Comparison of ENCODE assay signal across 11 cellular contexts in the genomic region with DNA sequence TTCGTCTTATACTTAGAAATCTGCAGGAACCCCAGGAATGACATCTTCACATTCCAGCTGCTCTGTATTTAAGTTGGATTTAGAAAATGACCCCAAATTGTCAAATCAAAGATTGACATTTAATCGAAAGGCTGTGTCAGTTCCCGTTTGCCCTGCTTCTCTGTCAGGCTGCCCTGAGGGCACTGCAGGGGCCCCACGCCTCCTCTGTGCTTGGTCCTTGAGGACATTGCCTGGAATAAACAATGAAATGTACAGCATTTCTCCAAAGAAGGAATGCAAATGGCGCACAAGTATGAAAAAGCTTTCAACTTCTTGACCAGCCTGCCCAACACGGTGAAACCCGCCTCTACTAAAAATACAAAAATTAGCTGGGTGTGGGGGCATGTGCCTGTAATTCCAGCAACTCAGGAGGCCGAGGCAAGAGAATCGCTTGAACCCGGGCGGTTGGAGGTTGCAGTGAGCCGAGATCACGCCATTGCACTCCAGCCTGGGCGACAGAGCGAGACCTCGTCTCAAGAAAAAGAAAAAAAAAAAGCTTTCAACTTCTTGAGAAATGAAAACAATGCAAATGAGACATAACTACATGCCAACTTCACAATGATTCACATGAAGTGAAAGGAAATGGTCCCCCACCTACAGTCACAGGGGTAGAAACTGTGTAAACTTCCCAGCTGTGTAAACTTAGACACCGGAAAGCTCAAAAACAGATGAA. TPM values are rescaled to one million over a fixed set of nuclear protein-coding genes. Genes with fewer than 3 reads are reported as not detected.
A peak's percentile ranks its signal among the peaks of the same experiment; 100 is the strongest.
DNase-seq lines count a peak whose midpoint lies in the region; ATAC-seq and TF ChIP-seq lines count a peak whose summit lies in the region.
"Had no signal": no experiment of that assay in that cellular context is flagged by ENCODE, and none has a peak within 500 bp of the region (broad histone marks: within the 10 kb centered on the region; RNA-seq: fewer than 3 reads in every experiment).

No MANE protein-coding gene starts in this region.

- H3K4me2 ChIP-seq in BLaER1 (peak overlapping the region; percentile 81), GM23338 (no peak overlapping the region)

- POLR2A ChIA-PET in activated naive CD8-positive, alpha-beta T cell treated with anti-CD3 and anti-CD28 coated beads, Interleukin-2, amount 10 ng/mL, durations not matched to agents 7 days and 5 days (lab: Charles Lee), result interaction anchor here (0.9 to 3.3 kb wide), 5 partner anchors 10 to 49 kb away, joined by 3 to 53 read pairs (median 4); partner anchors contain the start of gene UBASH3A

- H4K20me1 ChIP-seq in BLaER1 (no peaks in the 10 kb centered on the region), GM23338 (replicated peaks; ENCODE audit: insufficient read depth) (no peaks in the 10 kb centered on the region)

- no peaks in the 10 kb centered on the region for H3K9me2 ChIP-seq in GM23338 (ENCODE audit: insufficient read depth)

- H3K27me3 ChIP-seq in BLaER1 (no peaks in the 10 kb centered on the region), GM23338 (ENCODE audit: insufficient read depth) (no peaks in the 10 kb centered on the region)

- no peaks in the 10 kb centered on the region for H3K9me3 ChIP-seq in BLaER1
- H3K9me3 ChIP-seq: Caco-2 had no signal

- no peak overlapping the region for H2AFZ ChIP-seq in GM23338

- no peak for TF ChIP-seq CTCF in GM23338 (conservative IDR thresholded peaks at IDR 0.05; ENCODE audit: low read depth in 2 of 2)

- H3K36me3 Mint-ChIP-seq in activated naive CD8-positive, alpha-beta T cell treated with anti-CD3 and anti-CD28 coated beads, Interleukin-2, amount 10 ng/mL, durations not matched to agents 7 days and 5 days, result peaks cover 10% of the 10 kb centered on the region
- H3K36me3 Mint-ChIP-seq in GM23338 (ENCODE audit: low read depth), result peaks cover 8% of the 10 kb centered on the region; the same call in 1 of the 3 replicates

- DNase-seq in activated naive CD8-positive, alpha-beta T cell treated with anti-CD3 and anti-CD28 coated beads, Interleukin-2, amount 10 ng/mL, durations not matched to agents 7 days and 5 days, result no peak
- DNase-seq in NCI-H187 treated with DMSO at 0.1 percent for 48 hours (lab: John Stamatoyannopoulos, UW) (no peak), DMS53 (lab: John Stamatoyannopoulos, UW) (no peak), NCI-H526 (lab: John Stamatoyannopoulos, UW) (no peak), GM23338 (ENCODE audit: low spot score) (no peak)
- DNase-seq: mammary epithelial cell, NCI-H446 treated with DMSO at 0.1 percent for 48 hours had no signal

- H3K4me3 Mint-ChIP-seq in activated naive CD8-positive, alpha-beta T cell treated with anti-CD3 and anti-CD28 coated beads, Interleukin-2, amount 10 ng/mL, durations not matched to agents 7 days and 5 days, result peak overlapping the region; percentile 71
- no peak overlapping the region for H3K4me3 Mint-ChIP-seq in GM23338

- H3K27me3 Mint-ChIP-seq in activated naive CD8-positive, alpha-beta T cell treated with anti-CD3 and anti-CD28 coated beads, Interleukin-2, amount 10 ng/mL, durations not matched to agents 7 days and 5 days, result no peaks in the 10 kb centered on the region
- peaks cover 10% of the 10 kb centered on the region for H3K27me3 Mint-ChIP-seq in GM23338 (ENCODE audit: insufficient read depth, low read depth, poor library complexity)

- H3K27ac ChIP-seq in BLaER1, result peak overlapping the region; percentile 53
- no peak overlapping the region for H3K27ac ChIP-seq in GM23338 (ENCODE audit: low read depth)

- H3K4me1 ChIP-seq in BLaER1 (peaks cover 97% of the 10 kb centered on the region), GM23338 (ENCODE audit: insufficient read depth) (peaks cover 6% of the 10 kb centered on the region)

- H3K79me2 ChIP-seq in GM23338 (replicated peaks; ENCODE audit: insufficient read depth), result no peaks in the 10 kb centered on the region

- peaks cover 43% of the 10 kb centered on the region for H3K4me1 Mint-ChIP-seq in activated naive CD8-positive, alpha-beta T cell treated with anti-CD3 and anti-CD28 coated beads, Interleukin-2, amount 10 ng/mL, durations not matched to agents 7 days and 5 days
- peaks cover 20% of the 10 kb centered on the region for H3K4me1 Mint-ChIP-seq in GM23338

- H3F3A ChIP-seq in GM23338 (replicated peaks; ENCODE audit: low read depth), result peaks cover 5% of the 10 kb centered on the region; the same call in 1 of the 2 replicates

- H3K36me3 ChIP-seq in BLaER1 (no peaks in the 10 kb centered on the region; the same call in 1 of the 2 replicates), GM23338 (ENCODE audit: insufficient read depth) (no peaks in the 10 kb centered on the region)

- no peak overlapping the region for H3K9ac ChIP-seq in BLaER1

- H3K27ac Mint-ChIP-seq in activated naive CD8-positive, alpha-beta T cell treated with anti-CD3 and anti-CD28 coated beads, Interleukin-2, amount 10 ng/mL, durations not matched to agents 7 days and 5 days, result peak overlapping the region; percentile 85
- H3K27ac Mint-ChIP-seq in GM23338, result no peak overlapping the region

- H3K9me3 Mint-ChIP-seq in activated naive CD8-positive, alpha-beta T cell treated with anti-CD3 and anti-CD28 coated beads, Interleukin-2, amount 10 ng/mL, durations not matched to agents 7 days and 5 days, result no peaks in the 10 kb centered on the region
- H3K9me3 Mint-ChIP-seq in GM23338, result peaks cover 6% of the 10 kb centered on the region; the same call in 2 of the 3 replicates

- ATAC-seq in GM18873 (IDR thresholded peaks at IDR 0.05; ENCODE audit: low FRiP score, unreplicated experiment) (peak; percentile 71), HG03060 (IDR thresholded peaks at IDR 0.05; ENCODE audit: low read depth, unreplicated experiment) (peak; percentile 73), GM23338 (no peak)
- peak; percentile 78 for ATAC-seq in activated naive CD8-positive, alpha-beta T cell treated with anti-CD3 and anti-CD28 coated beads, Interleukin-2, amount 10 ng/mL, durations not matched to agents 7 days and 5 days (ENCODE audit: low read depth)

- H3K4me3 ChIP-seq in BLaER1, result no peak overlapping the region
- H3K4me3 ChIP-seq in GM23338, result no peak overlapping the region

TF ChIP-seq in GM23338, 12 proteins besides CTCF, POLR2A, EP300 and RAD21 (continues in another document):
- TF ChIP-seq NANOG (IDR thresholded peaks at IDR 0.05; ENCODE audit: borderline replicate concordance) (no peak), STAT1 (IDR thresholded peaks at IDR 0.05; ENCODE audit: unreplicated experiment) (no peak), EZH2phosphoT487 (IDR thresholded peaks at IDR 0.05; ENCODE audit: unreplicated experiment) (no peak), ETS1 (IDR thresholded peaks at IDR 0.05) (no peak)

RNA-seq across cellular contexts. Expression of gene TMPRSS3, which starts 3.0 kb away (rescaled TPM):
- 10 to 100 TPM in 1 of 2 experiments, 1 to 10 TPM in 1; 7.8 to 10.7 TPM for total RNA-seq in activated naive CD8-positive, alpha-beta T cell treated with anti-CD3 and anti-CD28 coated beads, Interleukin-2, amount 10 ng/mL, durations not matched to agents 7 days and 5 days
- total RNA-seq in GM23338 (2014; rRNA removed; shearing (Covaris generic)), result 0.17 TPM in 1 of 2 replicates, not detected in the other
- not detected in 2 replicates for polyA plus RNA-seq in GM23338 (2016; fragmentation: Nextera tagmentation; extraction: Ambion mirVana)
- total RNA-seq: Caco-2 had no signal
- polyA plus RNA-seq: mammary epithelial cell had no signal

RNA-seq across cellular contexts. Expression of gene UBASH3A, which starts 10.8 kb away (rescaled TPM):
- 10 to 100 TPM; 77.8 to 80.2 TPM for total RNA-seq in activated naive CD8-positive, alpha-beta T cell treated with anti-CD3 and anti-CD28 coated beads, Interleukin-2, amount 10 ng/mL, durations not matched to agents 7 days and 5 days
- not detected in 2 replicates for total RNA-seq in GM23338 (2014; rRNA removed; shearing (Covaris generic))
- not detected in 2 replicates for polyA plus RNA-seq in GM23338 (2016; fragmentation: Nextera tagmentation; extraction: Ambion mirVana)
- total RNA-seq: Caco-2, mammary epithelial cell had no signal
- polyA plus RNA-seq: mammary epithelial cell had no signal

RNA-seq across cellular contexts. Expression of gene TFF1, which starts 26.6 kb away (rescaled TPM):
- not detected for total RNA-seq in activated naive CD8-positive, alpha-beta T cell treated with anti-CD3 and anti-CD28 coated beads, Interleukin-2, amount 10 ng/mL, durations not matched to agents 7 days and 5 days
- not detected in 2 replicates for total RNA-seq in GM23338 (2014; rRNA removed; shearing (Covaris generic))
- polyA plus RNA-seq in GM23338 (2016; fragmentation: Nextera tagmentation; extraction: Ambion mirVana), result not detected in 2 replicates
- total RNA-seq: mammary epithelial cell had no signal
- polyA plus RNA-seq: mammary epithelial cell had no signal

RNA-seq across cellular contexts. Expression of gene TFF2, which starts 42.1 kb away (rescaled TPM):
- not detected for total RNA-seq in activated naive CD8-positive, alpha-beta T cell treated with anti-CD3 and anti-CD28 coated beads, Interleukin-2, amount 10 ng/mL, durations not matched to agents 7 days and 5 days
- total RNA-seq in GM23338 (2014; rRNA removed; shearing (Covaris generic)), result not detected in 2 replicates
- polyA plus RNA-seq in GM23338 (2016; fragmentation: Nextera tagmentation; extraction: Ambion mirVana), result not detected in 2 replicates
- total RNA-seq: mammary epithelial cell had no signal
- polyA plus RNA-seq: mammary epithelial cell had no signal

Comparison
In these comparisons a context has a peak if more than half of its experiments do, and no peak if none do; other contexts are left out.
1. RNA of gene UBASH3A, which starts 10.8 kb away (total RNA-seq): 77.8 to 80.2 TPM in activated naive CD8-positive, alpha-beta T cell treated with anti-CD3 and anti-CD28 coated beads, Interleukin-2, amount 10 ng/mL, durations not matched to agents 7 days and 5 days; not detected in GM23338; every median in the first group is over 10 times any median in the second.